8 cellular contexts compared by ENCODE assay signal in the genomic region with DNA sequence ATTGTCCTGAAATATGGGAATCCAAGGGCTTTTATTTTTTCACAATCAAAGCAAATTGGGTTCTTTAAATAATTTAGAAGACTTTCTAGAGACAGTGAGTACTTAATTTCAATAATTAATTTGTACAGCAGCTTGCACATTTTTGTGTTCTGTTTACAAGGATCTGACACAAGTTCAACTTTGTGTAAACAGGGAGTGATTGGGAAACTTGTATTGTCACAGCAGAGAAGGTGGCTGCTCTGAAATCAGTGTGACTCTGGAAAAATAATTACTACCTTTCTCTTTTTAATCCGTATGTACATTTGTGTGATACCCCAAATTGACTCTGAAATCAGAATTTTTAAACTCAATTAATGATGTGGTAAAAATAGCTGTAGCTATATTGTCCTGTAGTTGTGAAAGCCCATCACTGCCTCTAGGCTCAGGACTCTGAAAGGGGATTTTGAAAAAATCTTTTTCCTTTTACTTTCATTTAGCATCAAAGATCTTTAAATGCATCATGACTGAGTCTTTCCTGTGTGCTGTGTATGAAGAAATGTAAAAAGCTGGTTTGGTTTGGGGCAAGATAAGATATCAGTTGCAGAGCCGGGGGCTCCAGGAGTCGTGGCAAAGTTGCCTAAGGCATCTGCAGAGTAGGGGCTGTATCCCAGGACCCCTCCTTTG. TPM values are rescaled to one million over a fixed set of nuclear protein-coding genes. Genes with fewer than 3 reads are reported as not detected.
DNase-seq lines count a peak whose midpoint lies in the region; ATAC-seq and TF ChIP-seq lines count a peak whose summit lies in the region.

No MANE protein-coding gene starts in this region.

- TF ChIP-seq CTCF in osteocyte (IDR thresholded peaks at IDR 0.05) = no peak

- H3K36me3 Mint-ChIP-seq in activated CD4-positive, alpha-beta T cell treated with anti-CD3 and anti-CD28 coated beads, Interleukin-2, amount 10 ng/mL, durations not matched to agents 7 days and 5 days (ENCODE audit: low read depth) = no peaks in the 10 kb centered on the region
- H3K36me3 Mint-ChIP-seq in stimulated activated effector memory CD8-positive, alpha-beta T cell treated with anti-CD3 and anti-CD28 coated beads, Interleukin-12 subunit alpha, Interleukin-12 subunit beta, amount 100 ng/mL, for 72 hours = no peaks in the 10 kb centered on the region
- no peaks in the 10 kb centered on the region for H3K36me3 Mint-ChIP-seq in osteocyte (ENCODE audit: unreplicated experiment)

- POLR2A ChIA-PET in activated CD4-positive, alpha-beta T cell treated with anti-CD3 and anti-CD28 coated beads, Interleukin-2, amount 10 ng/mL, durations not matched to agents 7 days and 5 days (lab: Charles Lee) = no interaction called here

- H3K4me3 Mint-ChIP-seq in activated CD4-positive, alpha-beta T cell treated with anti-CD3 and anti-CD28 coated beads, Interleukin-2, amount 10 ng/mL, durations not matched to agents 7 days and 5 days = no peak overlapping the region
- H3K4me3 Mint-ChIP-seq in stimulated activated effector memory CD8-positive, alpha-beta T cell treated with anti-CD3 and anti-CD28 coated beads, Interleukin-12 subunit alpha, Interleukin-12 subunit beta, amount 100 ng/mL, for 72 hours = no peak overlapping the region
- no peak overlapping the region for H3K4me3 Mint-ChIP-seq in osteocyte (ENCODE audit: unreplicated experiment)

- peak; percentile 86 for ATAC-seq in HG02588 (IDR thresholded peaks at IDR 0.05; ENCODE audit: unreplicated experiment)
- ATAC-seq in HG03439 (IDR thresholded peaks at IDR 0.05; ENCODE audit: unreplicated experiment) = peak; percentile 88
- peak; percentile 39 for ATAC-seq in stimulated activated effector memory CD8-positive, alpha-beta T cell treated with anti-CD3 and anti-CD28 coated beads, Interleukin-12 subunit alpha, Interleukin-12 subunit beta, amount 100 ng/mL, for 72 hours

- DNase-seq in activated CD4-positive, alpha-beta T cell treated with anti-CD3 and anti-CD28 coated beads, Interleukin-2, amount 10 ng/mL, durations not matched to agents 7 days and 5 days = no peak
- no peak for DNase-seq in activated CD4-positive, alpha-beta T cell treated with anti-CD3 and anti-CD28 coated beads for 1 hour
- no peak for DNase-seq in stimulated activated effector memory CD8-positive, alpha-beta T cell treated with anti-CD3 and anti-CD28 coated beads, Interleukin-12 subunit alpha, Interleukin-12 subunit beta, amount 100 ng/mL, for 72 hours (ENCODE audit: low spot score in 2 of 2)
- DNase-seq in hippocampal formation (lab: John Stamatoyannopoulos, UW) = no peak
- DNase-seq in activated effector memory CD4-positive, alpha-beta T cell treated with Interleukin-2 at 50 U/mL for 16 hours = no peak
- DNase-seq in osteocyte (ENCODE audit: extremely low spot score, unreplicated experiment) = no peak

- no peaks in the 10 kb centered on the region for H3K9me3 Mint-ChIP-seq in activated CD4-positive, alpha-beta T cell treated with anti-CD3 and anti-CD28 coated beads, Interleukin-2, amount 10 ng/mL, durations not matched to agents 7 days and 5 days
- H3K9me3 Mint-ChIP-seq in stimulated activated effector memory CD8-positive, alpha-beta T cell treated with anti-CD3 and anti-CD28 coated beads, Interleukin-12 subunit alpha, Interleukin-12 subunit beta, amount 100 ng/mL, for 72 hours = no peaks in the 10 kb centered on the region
- no peaks in the 10 kb centered on the region for H3K9me3 Mint-ChIP-seq in osteocyte (ENCODE audit: unreplicated experiment)

- CTCF ChIA-PET in activated CD4-positive, alpha-beta T cell treated with anti-CD3 and anti-CD28 coated beads, Interleukin-2, amount 10 ng/mL, durations not matched to agents 7 days and 5 days (lab: Charles Lee) = no interaction called here

- no peaks in the 10 kb centered on the region for H3K27me3 Mint-ChIP-seq in activated CD4-positive, alpha-beta T cell treated with anti-CD3 and anti-CD28 coated beads, Interleukin-2, amount 10 ng/mL, durations not matched to agents 7 days and 5 days
- H3K27me3 Mint-ChIP-seq in osteocyte (ENCODE audit: unreplicated experiment) = peaks cover 29% of the 10 kb centered on the region

- H3K4me1 Mint-ChIP-seq in activated CD4-positive, alpha-beta T cell treated with anti-CD3 and anti-CD28 coated beads, Interleukin-2, amount 10 ng/mL, durations not matched to agents 7 days and 5 days = peaks cover 20% of the 10 kb centered on the region
- no peaks in the 10 kb centered on the region for H3K4me1 Mint-ChIP-seq in stimulated activated effector memory CD8-positive, alpha-beta T cell treated with anti-CD3 and anti-CD28 coated beads, Interleukin-12 subunit alpha, Interleukin-12 subunit beta, amount 100 ng/mL, for 72 hours
- no peaks in the 10 kb centered on the region for H3K4me1 Mint-ChIP-seq in osteocyte (ENCODE audit: unreplicated experiment)

- H3K27ac Mint-ChIP-seq in activated CD4-positive, alpha-beta T cell treated with anti-CD3 and anti-CD28 coated beads, Interleukin-2, amount 10 ng/mL, durations not matched to agents 7 days and 5 days = peak overlapping the region; percentile 43
- no peak overlapping the region for H3K27ac Mint-ChIP-seq in stimulated activated effector memory CD8-positive, alpha-beta T cell treated with anti-CD3 and anti-CD28 coated beads, Interleukin-12 subunit alpha, Interleukin-12 subunit beta, amount 100 ng/mL, for 72 hours
- H3K27ac Mint-ChIP-seq in osteocyte (ENCODE audit: unreplicated experiment) = no peak overlapping the region

RNA-seq across cellular contexts. Expression of gene MFSD1, which starts 45.1 kb away (rescaled TPM):
- total RNA-seq in activated CD4-positive, alpha-beta T cell treated with anti-CD3 and anti-CD28 coated beads, Interleukin-2, amount 10 ng/mL, durations not matched to agents 7 days and 5 days = 10 to 100 TPM; 25.1 to 30.5 TPM
- 55.0 and 55.6 TPM in 2 replicates for total RNA-seq in osteocyte
